ENCODE assay signal across 16 cellular contexts in the genomic region with DNA sequence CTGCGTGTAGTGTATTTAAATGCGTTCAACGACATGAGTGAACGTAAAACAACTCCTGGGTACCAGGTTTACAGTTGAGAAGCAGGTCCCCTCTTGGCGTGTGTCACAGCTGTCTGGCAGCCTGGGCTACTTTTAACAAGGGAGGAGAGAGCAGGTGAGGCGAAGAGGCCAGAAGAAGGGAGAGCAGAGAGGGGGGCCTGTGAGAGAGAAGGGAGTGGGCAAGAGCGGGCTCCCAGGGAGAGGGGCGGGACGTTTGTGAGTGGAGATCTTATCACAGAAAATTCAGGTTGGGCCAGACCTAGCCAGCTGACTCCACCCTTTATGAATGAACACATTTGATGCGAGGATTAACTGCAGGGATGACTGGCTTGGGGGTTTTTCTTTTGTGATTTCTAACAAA.
DNase-seq lines count a peak whose midpoint lies in the region; ATAC-seq lines count a peak whose summit lies in the region.
"Had no signal": no experiment of that assay in that cellular context is flagged by ENCODE, and none has a peak within 500 bp of the region (broad histone marks: within the 10 kb centered on the region; RNA-seq: fewer than 3 reads in every experiment).

No MANE protein-coding gene starts in this region.

- DNase-seq in activated effector memory CD4-positive, alpha-beta T cell treated with anti-CD3 and anti-CD28 coated beads, Interleukin-2, amount 50 U/mL, for 16 hours = peak; percentile 48
- no peak for DNase-seq in activated effector memory CD4-positive, alpha-beta T cell treated with Interleukin-2 at 50 U/mL for 16 hours
- DNase-seq in NCI-H69 (lab: John Stamatoyannopoulos, UW) (peak; percentile 26), left kidney (ENCODE audit: low read depth, low spot score) (peak; percentile 78), MV-4-11 (lab: John Stamatoyannopoulos, UW) (no peak)
- no peak for DNase-seq in stimulated activated CD4-positive, alpha-beta T cell treated with anti-CD3 and anti-CD28 coated beads, Interleukin-4, amount 100 ng/mL, for 24 hours
- DNase-seq in activated CD4-positive, alpha-beta T cell treated with anti-CD3 and anti-CD28 coated beads for 48 hours = no peak
- DNase-seq: ACHN; activated naive CD4-positive, alpha-beta T cell treated with Interleukin-2 at 50 U/mL for 16 hours; body of pancreas; H7; NCI-H1436 treated with DMSO at 0.1 percent for 48 hours; SJCRH30; stimulated activated CD4-positive, alpha-beta T cell treated with anti-CD3 and anti-CD28 coated beads, Interleukin-2, amount 100 ng/mL, for 24 hours; stimulated activated CD8-positive, alpha-beta memory T cell treated with anti-CD3 and anti-CD28 coated beads, Interleukin-4, amount 100 ng/mL, for 48 hours had no signal

- ATAC-seq in GM21529 (IDR thresholded peaks at IDR 0.05; ENCODE audit: unreplicated experiment) = no peak
- ATAC-seq: body of pancreas had no signal

Comparison
In these comparisons a context has a peak if more than half of its experiments do, and no peak if none do; other contexts are left out.
1. DNase-seq: peak in activated effector memory CD4-positive, alpha-beta T cell treated with anti-CD3 and anti-CD28 coated beads, Interleukin-2, amount 50 U/mL, for 16 hours (single experiment), NCI-H69 (single experiment) and left kidney (single experiment); none in activated effector memory CD4-positive, alpha-beta T cell treated with Interleukin-2 at 50 U/mL for 16 hours (single experiment), stimulated activated CD4-positive, alpha-beta T cell treated with anti-CD3 and anti-CD28 coated beads, Interleukin-4, amount 100 ng/mL, for 24 hours (single experiment), MV-4-11 (single experiment) and activated CD4-positive, alpha-beta T cell treated with anti-CD3 and anti-CD28 coated beads for 48 hours (single experiment).